ENCODE assay signal across 1 cellular context in genomic region chr5:127517480-127518318, GRCh38.
A peak's percentile ranks its signal among the peaks of the same experiment; 100 is the strongest.
TF ChIP-seq lines count a peak whose summit lies in the region.

PRRC1 (plus strand) TSS chr5:127517640; CDS start chr5:127523480, 5,840 bp downstream.

TF ChIP-seq in HEK293, 187 proteins besides CTCF, POLR2A, EP300 and RAD21 (continued from another document and continues in another):
- TF ChIP-seq ZNF239 (tag by site-specific recombination; IDR thresholded peaks at IDR 0.05) (no peak), ZBTB20 (tag by site-specific recombination; IDR thresholded peaks at IDR 0.05) (peak; percentile 69; the same call in 1 of the 2 replicates), PRDM10 (tag by site-specific recombination; IDR thresholded peaks at IDR 0.05) (peak; percentile 70), GLIS2 (tag by site-specific recombination; IDR thresholded peaks at IDR 0.05) (peak; percentile 69), ZNF561 (tag by site-specific recombination; IDR thresholded peaks at IDR 0.05; ENCODE audit: borderline replicate concordance) (no peak), ZNF223 (tag by site-specific recombination; IDR thresholded peaks at IDR 0.05) (peak; percentile 15; the same call in 1 of the 2 replicates), ZBTB26 (tag by site-specific recombination; optimal IDR thresholded peaks at IDR 0.05) (peak; percentile 87), KLF17 (tag by site-specific recombination; IDR thresholded peaks at IDR 0.05) (peak; percentile 53), ZNF600 (tag by site-specific recombination; IDR thresholded peaks at IDR 0.05) (peak; percentile 34; the same call in 1 of the 2 replicates), KLF1 (tag by site-specific recombination; IDR thresholded peaks at IDR 0.05) (peak; percentile 13; the same call in 1 of the 2 replicates), GLI2 (tag by site-specific recombination; IDR thresholded peaks at IDR 0.05; ENCODE audit: borderline replicate concordance, low read depth) (no peak), SP3 (tag by site-specific recombination; IDR thresholded peaks at IDR 0.05) (peak; percentile 70), YY2 (tag by site-specific recombination; IDR thresholded peaks at IDR 0.05) (no peak), ZNF423 (tag by site-specific recombination; IDR thresholded peaks at IDR 0.05) (0 out of 2 replicates have a peak, but pooled peaks have one; percentile 48), ZNF2 (tag by site-specific recombination; IDR thresholded peaks at IDR 0.05) (peak; percentile 69; the same call in 1 of the 2 replicates), ZNF777 (tag by site-specific recombination; IDR thresholded peaks at IDR 0.05; ENCODE audit: borderline replicate concordance) (peak; percentile 61; the same call in 1 of the 2 replicates), PBX3 (CRISPR knock-in tag; IDR thresholded peaks at IDR 0.05) (0 out of 2 replicates have a peak, but pooled peaks have one; percentile 24), ZNF501 (tag by site-specific recombination; IDR thresholded peaks at IDR 0.05) (peak; percentile 90), ZNF362 (tag by site-specific recombination; IDR thresholded peaks at IDR 0.05) (0 out of 2 replicates have a peak, but pooled peaks have one; percentile 18), YY1 (tag by site-specific recombination; IDR thresholded peaks at IDR 0.05) (peak; percentile 25; the same call in 1 of the 2 replicates), ZEB2 (tag by site-specific recombination; IDR thresholded peaks at IDR 0.05) (no peak), PRDM2 (tag by site-specific recombination; IDR thresholded peaks at IDR 0.05; ENCODE audit: borderline replicate concordance) (peak; percentile 66; the same call in 1 of the 2 replicates)
- TF ChIP-seq, protein P1, sequence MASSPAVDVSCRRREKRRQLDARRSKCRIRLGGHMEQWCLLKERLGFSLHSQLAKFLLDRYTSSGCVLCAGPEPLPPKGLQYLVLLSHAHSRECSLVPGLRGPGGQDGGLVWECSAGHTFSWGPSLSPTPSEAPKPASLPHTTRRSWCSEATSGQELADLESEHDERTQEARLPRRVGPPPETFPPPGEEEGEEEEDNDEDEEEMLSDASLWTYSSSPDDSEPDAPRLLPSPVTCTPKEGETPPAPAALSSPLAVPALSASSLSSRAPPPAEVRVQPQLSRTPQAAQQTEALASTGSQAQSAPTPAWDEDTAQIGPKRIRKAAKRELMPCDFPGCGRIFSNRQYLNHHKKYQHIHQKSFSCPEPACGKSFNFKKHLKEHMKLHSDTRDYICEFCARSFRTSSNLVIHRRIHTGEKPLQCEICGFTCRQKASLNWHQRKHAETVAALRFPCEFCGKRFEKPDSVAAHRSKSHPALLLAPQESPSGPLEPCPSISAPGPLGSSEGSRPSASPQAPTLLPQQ (tag by site-specific recombination; IDR thresholded peaks at IDR 0.05) = peak; percentile 70
- TF ChIP-seq, protein P2, sequence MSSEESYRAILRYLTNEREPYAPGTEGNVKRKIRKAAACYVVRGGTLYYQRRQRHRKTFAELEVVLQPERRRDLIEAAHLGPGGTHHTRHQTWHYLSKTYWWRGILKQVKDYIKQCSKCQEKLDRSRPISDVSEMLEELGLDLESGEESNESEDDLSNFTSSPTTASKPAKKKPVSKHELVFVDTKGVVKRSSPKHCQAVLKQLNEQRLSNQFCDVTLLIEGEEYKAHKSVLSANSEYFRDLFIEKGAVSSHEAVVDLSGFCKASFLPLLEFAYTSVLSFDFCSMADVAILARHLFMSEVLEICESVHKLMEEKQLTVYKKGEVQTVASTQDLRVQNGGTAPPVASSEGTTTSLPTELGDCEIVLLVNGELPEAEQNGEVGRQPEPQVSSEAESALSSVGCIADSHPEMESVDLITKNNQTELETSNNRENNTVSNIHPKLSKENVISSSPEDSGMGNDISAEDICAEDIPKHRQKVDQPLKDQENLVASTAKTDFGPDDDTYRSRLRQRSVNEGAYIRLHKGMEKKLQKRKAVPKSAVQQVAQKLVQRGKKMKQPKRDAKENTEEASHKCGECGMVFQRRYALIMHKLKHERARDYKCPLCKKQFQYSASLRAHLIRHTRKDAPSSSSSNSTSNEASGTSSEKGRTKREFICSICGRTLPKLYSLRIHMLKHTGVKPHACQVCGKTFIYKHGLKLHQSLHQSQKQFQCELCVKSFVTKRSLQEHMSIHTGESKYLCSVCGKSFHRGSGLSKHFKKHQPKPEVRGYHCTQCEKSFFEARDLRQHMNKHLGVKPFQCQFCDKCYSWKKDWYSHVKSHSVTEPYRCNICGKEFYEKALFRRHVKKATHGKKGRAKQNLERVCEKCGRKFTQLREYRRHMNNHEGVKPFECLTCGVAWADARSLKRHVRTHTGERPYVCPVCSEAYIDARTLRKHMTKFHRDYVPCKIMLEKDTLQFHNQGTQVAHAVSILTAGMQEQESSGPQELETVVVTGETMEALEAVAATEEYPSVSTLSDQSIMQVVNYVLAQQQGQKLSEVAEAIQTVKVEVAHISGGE (tag by site-specific recombination; conservative IDR thresholded peaks at IDR 0.05; ENCODE audit: low read depth) = peak; percentile 39; the same call in 1 of the 2 replicates
- TF ChIP-seq, protein P3, sequence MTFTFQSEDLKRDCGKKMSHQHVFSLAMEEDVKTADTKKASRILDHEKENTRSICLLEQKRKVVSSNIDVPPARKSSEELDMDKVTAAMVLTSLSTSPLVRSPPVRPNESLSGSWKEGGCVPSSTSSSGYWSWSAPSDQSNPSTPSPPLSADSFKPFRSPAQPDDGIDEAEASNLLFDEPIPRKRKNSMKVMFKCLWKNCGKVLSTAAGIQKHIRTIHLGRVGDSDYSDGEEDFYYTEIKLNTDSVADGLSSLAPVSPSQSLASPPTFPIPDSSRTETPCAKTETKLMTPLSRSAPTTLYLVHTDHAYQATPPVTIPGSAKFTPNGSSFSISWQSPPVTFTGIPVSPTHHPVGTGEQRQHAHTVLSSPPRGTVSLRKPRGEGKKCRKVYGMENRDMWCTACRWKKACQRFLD (tag by site-specific recombination; IDR thresholded peaks at IDR 0.05) = peak; percentile 55; the same call in 1 of the 2 replicates
- TF ChIP-seq, protein P4, sequence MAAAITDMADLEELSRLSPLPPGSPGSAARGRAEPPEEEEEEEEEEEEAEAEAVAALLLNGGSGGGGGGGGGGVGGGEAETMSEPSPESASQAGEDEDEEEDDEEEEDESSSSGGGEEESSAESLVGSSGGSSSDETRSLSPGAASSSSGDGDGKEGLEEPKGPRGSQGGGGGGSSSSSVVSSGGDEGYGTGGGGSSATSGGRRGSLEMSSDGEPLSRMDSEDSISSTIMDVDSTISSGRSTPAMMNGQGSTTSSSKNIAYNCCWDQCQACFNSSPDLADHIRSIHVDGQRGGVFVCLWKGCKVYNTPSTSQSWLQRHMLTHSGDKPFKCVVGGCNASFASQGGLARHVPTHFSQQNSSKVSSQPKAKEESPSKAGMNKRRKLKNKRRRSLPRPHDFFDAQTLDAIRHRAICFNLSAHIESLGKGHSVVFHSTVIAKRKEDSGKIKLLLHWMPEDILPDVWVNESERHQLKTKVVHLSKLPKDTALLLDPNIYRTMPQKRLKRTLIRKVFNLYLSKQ (tag by site-specific recombination; IDR thresholded peaks at IDR 0.05; ENCODE audit: borderline replicate concordance) = no peak
